8 cellular contexts compared by ENCODE assay signal in the genomic region with DNA sequence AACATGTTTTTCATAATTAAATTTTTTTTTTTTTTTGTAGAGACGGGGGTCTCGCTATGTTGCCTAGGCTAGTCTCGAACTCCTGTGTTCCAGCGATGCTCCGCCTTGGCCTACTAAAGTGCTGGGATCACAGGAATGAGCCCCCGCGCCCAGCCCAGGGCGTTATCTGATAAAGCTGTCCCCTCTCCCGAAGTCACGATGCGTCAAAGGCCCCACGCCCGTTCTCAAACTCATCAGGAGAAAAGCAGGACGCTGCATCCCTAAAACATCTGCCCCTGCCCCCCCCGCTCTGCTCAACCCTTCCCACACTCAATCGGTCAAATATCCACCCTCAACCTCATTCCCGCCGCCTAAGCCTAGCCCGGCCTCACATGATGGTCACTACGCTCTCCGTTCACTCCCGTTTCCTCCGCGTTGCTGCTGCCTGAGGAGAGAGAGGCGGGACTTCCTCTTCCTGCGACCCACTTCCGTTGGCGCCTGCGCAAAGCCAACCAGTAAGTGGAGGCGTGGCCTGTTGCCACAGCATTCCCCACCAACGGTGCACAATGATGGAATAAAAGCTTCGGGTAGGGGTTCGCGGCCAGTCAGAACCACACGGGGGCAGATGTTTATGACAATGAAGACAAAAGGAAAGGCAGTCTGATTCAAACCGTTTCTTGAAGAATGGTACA. TPM values are rescaled to one million over a fixed set of nuclear protein-coding genes. Genes with fewer than 3 reads are reported as not detected.
DNase-seq lines count a peak whose midpoint lies in the region; ATAC-seq and TF ChIP-seq lines count a peak whose summit lies in the region.

Gene SNRPD2 (minus strand): TSS at position 438 of the 671 bp plus-strand sequence. CDS start 65 bp downstream, at position 373.

- H3K36me3 ChIP-seq in neural progenitor cell: no peaks in the 10 kb centered on the region
- H3K36me3 ChIP-seq in stomach smooth muscle (ENCODE audit: control insufficient read depth in 2 of 2, insufficient read depth in 2 of 2, low read length in 2 of 2): peaks cover 19% of the 10 kb centered on the region in 2 donors

- H3K4me1 ChIP-seq in foreskin keratinocyte: peaks cover 7% of the 10 kb centered on the region
- H3K4me1 ChIP-seq in neural progenitor cell: peaks cover 6% of the 10 kb centered on the region
- H3K4me1 ChIP-seq in stomach smooth muscle (ENCODE audit: control insufficient read depth, insufficient read depth, low read length): peaks cover 17% of the 10 kb centered on the region

- peaks cover 11% of the 10 kb centered on the region for H3K4me1 Mint-ChIP-seq in neural progenitor cell

- peaks cover 28% of the 10 kb centered on the region for H3K79me2 ChIP-seq in neural progenitor cell (ENCODE audit: low read depth)

- peaks cover 14% of the 10 kb centered on the region for H4K20me1 ChIP-seq in neural progenitor cell (ENCODE audit: low read depth)

- H3K27me3 ChIP-seq in foreskin keratinocyte (no peaks in the 10 kb centered on the region), neural progenitor cell (no peaks in the 10 kb centered on the region), stomach smooth muscle (ENCODE audit: control insufficient read depth in 1 of 2, insufficient read depth in 2 of 2, low read length in 2 of 2) (no peaks in the 10 kb centered on the region)

- H3K4me2 ChIP-seq in neural progenitor cell: peak within 1 kb of the TSS; percentile 83

- peaks cover 15% of the 10 kb centered on the region for H3K36me3 Mint-ChIP-seq in neural progenitor cell

- ATAC-seq in foreskin keratinocyte: peak; percentile 55

- peak within 1 kb of the TSS; percentile 90 for H3K27ac Mint-ChIP-seq in neural progenitor cell

- no peaks in the 10 kb centered on the region for H3K9me3 Mint-ChIP-seq in neural progenitor cell

- DNase-seq in ELR (ENCODE audit: low read depth) (peak; percentile 96), GOT3 (lab: John Stamatoyannopoulos, UW) (peak; percentile 95), LHCN-M2 (ENCODE audit: low read depth) (peak; percentile 92), foreskin keratinocyte (peak; percentile 90 to 94), neural progenitor cell (ENCODE audit: low spot score) (peak; percentile 98)
- DNase-seq in activated naive CD4-positive, alpha-beta T cell (lab: John Stamatoyannopoulos, UW): peak; percentile 89 to 93 (median 91)

- H3K4me3 ChIP-seq in neural progenitor cell: peak within 1 kb of the TSS; percentile 78
- H3K4me3 ChIP-seq in stomach smooth muscle (ENCODE audit: low read length in 2 of 2): peak within 1 kb of the TSS; percentile 91 to 92

- peaks cover 19% of the 10 kb centered on the region for H3F3A ChIP-seq in neural progenitor cell (ENCODE audit: low read depth)

- no peak for TF ChIP-seq CTCF in foreskin keratinocyte (conservative IDR thresholded peaks at IDR 0.05)
- TF ChIP-seq CTCF in neural progenitor cell (IDR thresholded peaks at IDR 0.05): no peak

- H3K27ac ChIP-seq in foreskin keratinocyte: peak within 1 kb of the TSS; percentile 60
- H3K27ac ChIP-seq in neural progenitor cell: peak within 1 kb of the TSS; percentile 54
- H3K27ac ChIP-seq in stomach smooth muscle (ENCODE audit: low read length): peak within 1 kb of the TSS; percentile 88

- peak; percentile 99 for TF ChIP-seq POLR2A in Raji (IDR thresholded peaks at IDR 0.05; ENCODE audit: insufficient read depth, low read depth, low read length)

- peak within 1 kb of the TSS; percentile 81 for H3K9ac ChIP-seq in neural progenitor cell
- H3K9ac ChIP-seq in stomach smooth muscle (ENCODE audit: low read length in 2 of 2): peak within 1 kb of the TSS; percentile 90

- peak within 1 kb of the TSS; percentile 96 for H3K4me3 Mint-ChIP-seq in neural progenitor cell

- H2AFZ ChIP-seq in neural progenitor cell (replicated peaks): peak within 1 kb of the TSS; percentile 91

- H3K9me3 ChIP-seq in neural progenitor cell (ENCODE audit: low read depth) (no peaks in the 10 kb centered on the region), stomach smooth muscle (ENCODE audit: control insufficient read depth in 2 of 2, low read length in 2 of 2) (no peaks in the 10 kb centered on the region)

- H3K27me3 Mint-ChIP-seq in neural progenitor cell (ENCODE audit: insufficient read depth, low read depth): peaks cover 4% of the 10 kb centered on the region

RNA-seq across cellular contexts. Expression of gene SNRPD2, which starts in this region (rescaled TPM):
- total RNA-seq in LHCN-M2 (2014; rRNA removed) (208 and 273 TPM in 2 replicates), foreskin keratinocyte (580 and 668 TPM in 2 replicates), neural progenitor cell (ENCODE audit: low replicate concordance) (330 and 405 TPM in 2 replicates)
- 777 TPM for polyA plus RNA-seq in LHCN-M2 (2012)
- 688 and 761 TPM in 2 replicates for polyA plus RNA-seq in foreskin keratinocyte

Comparison
In these comparisons a context has a peak if more than half of its experiments do, and no peak if none do; other contexts are left out.
1. Peak in every context shown above with its lines: DNase-seq, ATAC-seq, H3K4me3 ChIP-seq and H3K27ac ChIP-seq.